ENCODE assay signal across 8 cellular contexts in the genomic region with DNA sequence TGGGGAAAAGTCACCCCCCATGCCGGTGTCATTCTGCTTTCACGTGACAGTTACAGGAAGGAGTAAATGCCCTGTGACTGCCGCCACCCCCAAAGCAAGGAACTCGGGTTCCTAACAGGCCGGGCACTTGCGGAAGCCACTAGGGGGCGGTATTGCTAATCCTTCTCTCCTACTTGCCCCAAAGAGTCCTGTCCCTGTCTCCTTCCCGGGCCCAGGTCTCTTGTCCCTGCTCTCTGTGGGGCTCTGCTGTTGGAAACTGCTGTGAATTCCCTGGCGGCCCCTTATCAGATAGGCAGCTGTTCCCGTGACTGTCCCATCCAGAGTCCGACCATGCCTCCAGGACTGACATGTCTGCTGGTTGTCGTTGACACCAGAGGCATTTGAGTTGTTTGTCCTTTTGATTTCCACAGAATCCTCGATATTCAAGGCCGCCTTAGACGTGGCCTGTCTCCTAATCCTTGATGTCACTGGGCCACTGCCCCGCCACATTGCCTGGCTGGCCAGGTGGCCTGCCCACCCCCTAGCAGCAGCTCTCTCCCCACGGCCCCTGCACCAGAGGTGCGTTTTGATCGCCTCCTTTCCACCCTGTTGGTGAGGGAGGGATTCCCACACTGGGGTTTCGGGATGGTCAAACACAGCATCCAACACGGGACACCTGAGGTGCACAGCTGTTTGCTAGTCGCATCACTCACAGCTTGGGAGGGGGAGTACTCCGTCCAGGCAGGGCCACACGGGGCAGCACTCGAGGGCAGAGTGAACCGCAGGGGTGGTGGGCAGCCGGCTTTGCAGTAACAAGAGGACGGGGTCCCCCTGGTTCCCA. TPM values are rescaled to one million over a fixed set of nuclear protein-coding genes. Genes with fewer than 3 reads are reported as not detected.
DNase-seq lines count a peak whose midpoint lies in the region; ATAC-seq and TF ChIP-seq lines count a peak whose summit lies in the region.

No MANE protein-coding gene starts in this region.

- peaks cover 14% of the 10 kb centered on the region for H3K36me3 Mint-ChIP-seq in activated CD8-positive, alpha-beta T cell treated with anti-CD3 and anti-CD28 coated beads, Interleukin-2, amount 10 ng/mL, durations not matched to agents 7 days and 5 days (ENCODE audit: low read depth)

- in situ Hi-C loops in G401 (cut with HindIII; ENCODE audit: low sequenced_read_pairs): no loop called here
- in situ Hi-C loops in gastrocnemius medialis (cut with MboI; ENCODE audit: low sequenced_read_pairs in 4 of 4): loop anchor here in 2 of 4 donors (25.0 kb wide), 1 partner anchor 165 kb away; no protein-coding TSS in a partner anchor

- BruUV-seq in A673 (replicated peaks; lab: Mats Ljungman, UMichigan): no TSS peak

- POLR2A ChIA-PET in A673 (lab: Charles Lee; ENCODE audit: low non-redundant PET): no interaction called here
- POLR2A ChIA-PET in activated CD8-positive, alpha-beta T cell treated with anti-CD3 and anti-CD28 coated beads, Interleukin-2, amount 10 ng/mL, durations not matched to agents 7 days and 5 days (lab: Charles Lee): no interaction called here

- H3K27ac Mint-ChIP-seq in activated CD8-positive, alpha-beta T cell treated with anti-CD3 and anti-CD28 coated beads, Interleukin-2, amount 10 ng/mL, durations not matched to agents 7 days and 5 days: no peak overlapping the region

- intact Hi-C loops in A673 (cut with micrococcal nuclease; ENCODE audit: unreplicated experiment) (loop anchor here (5.0 to 10.0 kb wide), 4 partner anchors 65 to 432 kb away; no protein-coding TSS in a partner anchor), Right ventricle myocardium superior (cut with DNase I) (no loop called here), gastrocnemius medialis (cut with DNase I; ENCODE audit: low total_unique reads) (loop anchor here (5.0 kb wide), 1 partner anchor 80 kb away; no protein-coding TSS in a partner anchor)

- no peak overlapping the region for H3K4me3 Mint-ChIP-seq in activated CD8-positive, alpha-beta T cell treated with anti-CD3 and anti-CD28 coated beads, Interleukin-2, amount 10 ng/mL, durations not matched to agents 7 days and 5 days

- H3K27me3 ChIP-seq in A673 (replicated peaks; ENCODE audit: insufficient read depth, low read depth, low read length, poor library complexity): no peaks in the 10 kb centered on the region
- no peaks in the 10 kb centered on the region for H3K27me3 ChIP-seq in gastrocnemius medialis

- H3K4me1 Mint-ChIP-seq in activated CD8-positive, alpha-beta T cell treated with anti-CD3 and anti-CD28 coated beads, Interleukin-2, amount 10 ng/mL, durations not matched to agents 7 days and 5 days (ENCODE audit: low read depth): peaks cover 10% of the 10 kb centered on the region

- no peaks in the 10 kb centered on the region for H3K27me3 Mint-ChIP-seq in activated CD8-positive, alpha-beta T cell treated with anti-CD3 and anti-CD28 coated beads, Interleukin-2, amount 10 ng/mL, durations not matched to agents 7 days and 5 days (ENCODE audit: low read depth)

- H3K9me3 ChIP-seq in A673 (ENCODE audit: low read depth, low read length, poor library complexity, severe bottlenecking) (no peaks in the 10 kb centered on the region), gastrocnemius medialis (no peaks in the 10 kb centered on the region)

- DNase-seq in A673 (ENCODE audit: low spot score) (peak; percentile 88), G401 (ENCODE audit: low spot score) (peak; percentile 29), NCI-H1694 (lab: John Stamatoyannopoulos, UW) (peak; percentile 42), Right ventricle myocardium superior (peak; percentile 49), gastrocnemius medialis (peak in 1 of 2 donors; percentile 41), NCI-H1436 treated with DMSO at 0.1 percent for 48 hours (lab: John Stamatoyannopoulos, UW) (no peak)
- peak; percentile 52 for DNase-seq in activated CD8-positive, alpha-beta T cell treated with anti-CD3 and anti-CD28 coated beads, Interleukin-2, amount 10 ng/mL, durations not matched to agents 7 days and 5 days

- TF ChIP-seq POLR2A in gastrocnemius medialis (IDR thresholded peaks at IDR 0.05): no peak

- peak overlapping the region; percentile 66 for H3K27ac ChIP-seq in A673 (ENCODE audit: low read depth, low read length, poor library complexity, severe bottlenecking)
- no peak overlapping the region for H3K27ac ChIP-seq in gastrocnemius medialis

- H3K4me1 ChIP-seq in A673 (ENCODE audit: insufficient read depth, low read length, poor library complexity, severe bottlenecking) (peaks cover 27% of the 10 kb centered on the region), gastrocnemius medialis (peaks cover 0 to 3% of the 10 kb centered on the region in 2 donors)

- H3K36me3 ChIP-seq in A673 (ENCODE audit: insufficient read depth, low read length, poor library complexity, severe bottlenecking) (peaks cover 6% of the 10 kb centered on the region), gastrocnemius medialis (no peaks in the 10 kb centered on the region)

- H3K4me3 ChIP-seq in A673 (ENCODE audit: low read depth, low read length, poor library complexity, severe bottlenecking): no peak overlapping the region
- H3K4me3 ChIP-seq in gastrocnemius medialis: no peak overlapping the region

- TF ChIP-seq CTCF in A673 (conservative IDR thresholded peaks at IDR 0.05; ENCODE audit: low read depth, low read length) (peak; percentile 92), gastrocnemius medialis (IDR thresholded peaks at IDR 0.05 in 4 of 5, conservative IDR thresholded peaks at IDR 0.05 in 1 of 5) (peak; percentile 57 to 73 (median 62))

- CTCF ChIA-PET in A673 (lab: Charles Lee): interaction anchor here (0.8 to 1.0 kb wide), 2 partner anchors 218 to 495 kb away, joined by 3 read pairs; no protein-coding TSS in a partner anchor
- CTCF ChIA-PET in activated CD8-positive, alpha-beta T cell treated with anti-CD3 and anti-CD28 coated beads, Interleukin-2, amount 10 ng/mL, durations not matched to agents 7 days and 5 days (lab: Charles Lee): interaction anchor here (1.0 to 1.3 kb wide), 2 partner anchors 80 to 247 kb away, joined by 3 read pairs; no protein-coding TSS in a partner anchor

- no peaks in the 10 kb centered on the region for H3K9me3 Mint-ChIP-seq in activated CD8-positive, alpha-beta T cell treated with anti-CD3 and anti-CD28 coated beads, Interleukin-2, amount 10 ng/mL, durations not matched to agents 7 days and 5 days (ENCODE audit: insufficient read depth)

- ATAC-seq in activated CD8-positive, alpha-beta T cell treated with anti-CD3 and anti-CD28 coated beads, Interleukin-2, amount 10 ng/mL, durations not matched to agents 7 days and 5 days: peak; percentile 23
- ATAC-seq in Right ventricle myocardium superior (ENCODE audit: poor library complexity) (peak; percentile 38), gastrocnemius medialis (peak; percentile 28 to 36), HG02981 (IDR thresholded peaks at IDR 0.05; ENCODE audit: unreplicated experiment) (no peak)

RNA-seq across cellular contexts. Expression of gene CHAF1B, which starts 37.3 kb away (rescaled TPM):
- total RNA-seq in A673 (2021) (52.7 and 53.4 TPM in 2 replicates), Right ventricle myocardium superior (0.54 TPM), gastrocnemius medialis (10 to 100 TPM in 2 of 4 donors, 1 to 10 TPM in 2; 2.5 to 20.2 (median 7.4) TPM)
- total RNA-seq in G401 (2014; rRNA removed; shearing (Covaris generic)): 8.6 and 18.1 TPM in 2 replicates
- total RNA-seq in activated CD8-positive, alpha-beta T cell treated with anti-CD3 and anti-CD28 coated beads, Interleukin-2, amount 10 ng/mL, durations not matched to agents 7 days and 5 days: 10 to 100 TPM; 27.4 to 28.1 TPM

RNA-seq across cellular contexts. Expression of gene CLDN14, which starts 57.4 kb away (rescaled TPM):
- total RNA-seq in A673 (2021) (not detected in 2 replicates), Right ventricle myocardium superior (not detected), gastrocnemius medialis (under 1 TPM in 1 of 4 donors, not detected in 3; 0.20 TPM)
- not detected in 2 replicates for total RNA-seq in G401 (2014; rRNA removed; shearing (Covaris generic))
- total RNA-seq in activated CD8-positive, alpha-beta T cell treated with anti-CD3 and anti-CD28 coated beads, Interleukin-2, amount 10 ng/mL, durations not matched to agents 7 days and 5 days: not detected
